ENCODE assay signal across 15 cellular contexts in the genomic region with DNA sequence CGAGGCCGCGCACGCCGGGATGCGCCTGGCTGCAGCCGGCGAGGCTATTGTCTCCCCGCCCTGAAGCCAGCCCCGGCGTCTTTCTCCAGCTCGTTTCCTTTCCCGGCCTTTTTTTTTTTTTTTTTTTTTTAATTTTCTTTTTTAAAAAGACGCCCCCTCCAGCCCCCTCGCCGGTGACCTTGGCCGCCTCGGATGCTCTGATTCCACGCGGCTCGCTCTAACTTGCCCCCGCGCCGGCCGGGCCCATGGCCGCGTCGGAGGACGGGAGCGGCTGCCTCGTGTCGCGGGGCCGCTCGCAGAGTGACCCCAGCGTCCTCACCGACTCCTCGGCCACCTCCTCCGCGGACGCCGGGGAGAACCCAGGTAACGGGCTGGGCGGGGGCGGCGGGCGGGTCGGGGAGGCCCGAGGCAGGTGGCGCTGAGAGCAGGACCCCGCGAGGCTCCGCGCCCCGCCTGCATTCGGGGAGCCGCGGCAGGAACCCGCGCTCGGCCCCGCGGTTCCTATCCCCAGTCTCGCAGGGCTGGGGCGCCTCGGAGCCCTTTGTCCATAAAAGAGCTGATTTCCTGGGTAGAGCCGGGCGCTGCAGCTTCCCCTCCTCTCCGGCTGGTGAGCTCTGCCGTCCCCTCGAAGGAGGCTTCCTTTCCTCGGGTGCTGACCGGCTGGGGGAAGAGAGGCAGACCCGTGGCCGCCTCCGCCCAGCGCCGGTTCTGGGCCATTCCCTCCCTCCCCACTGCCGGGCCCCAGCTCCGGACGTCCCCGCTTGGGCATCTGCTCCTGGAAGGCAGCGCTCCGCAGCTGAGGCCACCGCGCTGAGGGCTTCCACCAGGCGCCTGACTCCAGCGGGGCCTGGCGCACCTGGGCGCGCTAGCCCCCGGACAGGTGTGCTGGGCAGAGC. TPM values are rescaled to one million over a fixed set of nuclear protein-coding genes. Genes with fewer than 3 reads are reported as not detected.
DNase-seq lines count a peak whose midpoint lies in the region; ATAC-seq and TF ChIP-seq lines count a peak whose summit lies in the region.
"Had no signal": no experiment of that assay in that cellular context is flagged by ENCODE, and none has a peak within 500 bp of the region (broad histone marks: within the 10 kb centered on the region; RNA-seq: fewer than 3 reads in every experiment).

No MANE protein-coding gene starts in this region.

- H3K9me2 ChIP-seq in GM23338 (ENCODE audit: insufficient read depth) (no peaks in the 10 kb centered on the region), PC-3 (replicated peaks; ENCODE audit: low read length) (no peaks in the 10 kb centered on the region)

- BruUV-seq in PC-3 (replicated peaks; lab: Mats Ljungman, UMichigan): no TSS peak

- H4K20me1 ChIP-seq in GM23338 (replicated peaks; ENCODE audit: insufficient read depth) (no peaks in the 10 kb centered on the region; the same call in 1 of the 2 replicates), PC-3 (ENCODE audit: low read length) (no peaks in the 10 kb centered on the region)

- DNase-seq in GM23338 (ENCODE audit: low spot score) (peak; percentile 60), adipocyte (ENCODE audit: low read depth) (peak; percentile 9), left ventricle myocardium inferior (no peak), posterior cingulate gyrus (peak in 6 of 10 donors; percentile 42 to 91 (median 72)), PC-3 (no peak)
- DNase-seq: activated CD4-positive, alpha-beta T cell treated with anti-CD3 and anti-CD28 coated beads, Interleukin-2, amount 10 ng/mL, durations not matched to agents 7 days and 5 days; activated naive CD4-positive, alpha-beta T cell; cortex of kidney; KBM-7; NCI-H510A treated with DMSO at 0.1 percent for 48 hours; stimulated activated naive CD4-positive, alpha-beta T cell treated with Interleukin-2 at 50 U/mL for 16 hours had no signal

- peaks cover 3% of the 10 kb centered on the region; the same call in 1 of the 3 replicates for H3K4me1 Mint-ChIP-seq in GM23338

- H3K4me1 ChIP-seq in GM23338 (ENCODE audit: insufficient read depth) (no peaks in the 10 kb centered on the region), adipocyte (ENCODE audit: control insufficient read depth, insufficient read depth, low read length) (no peaks in the 10 kb centered on the region), left ventricle myocardium inferior (peaks cover 15% of the 10 kb centered on the region), PC-3 (ENCODE audit: insufficient read depth, low read length) (no peaks in the 10 kb centered on the region)

- intact Hi-C loops in left ventricle myocardium inferior (cut with micrococcal nuclease): no loop called here
- intact Hi-C loops in posterior cingulate gyrus (cut with DNase I): loop anchor here (5.0 kb wide), 1 partner anchor 42 kb away; no protein-coding TSS in a partner anchor
- intact Hi-C loops in PC-3 (cut with micrococcal nuclease): no loop called here

- TF ChIP-seq CTCF in GM23338 (conservative IDR thresholded peaks at IDR 0.05; ENCODE audit: low read depth in 2 of 2): no peak
- TF ChIP-seq CTCF in left ventricle myocardium inferior (IDR thresholded peaks at IDR 0.05; ENCODE audit: borderline replicate concordance): no peak
- no peak for TF ChIP-seq CTCF in PC-3 (conservative IDR thresholded peaks at IDR 0.05; ENCODE audit: low read depth, low read length)

- H3F3A ChIP-seq in GM23338 (replicated peaks; ENCODE audit: low read depth): no peaks in the 10 kb centered on the region
- no peaks in the 10 kb centered on the region for H3F3A ChIP-seq in PC-3 (ENCODE audit: low read length, unreplicated experiment)

- H3K79me2 ChIP-seq in GM23338 (replicated peaks; ENCODE audit: insufficient read depth): no peaks in the 10 kb centered on the region
- H3K79me2 ChIP-seq in PC-3 (ENCODE audit: low read length): no peaks in the 10 kb centered on the region

- no peaks in the 10 kb centered on the region for H3K36me3 Mint-ChIP-seq in GM23338 (ENCODE audit: low read depth)
- H3K36me3 Mint-ChIP-seq: natural killer cell treated with Interleukin-12 subunit alpha and Interleukin-12 subunit beta and Interleukin-15 and Interleukin-18, amount 100 ng/mL, for 72 hours had no signal

- no peaks in the 10 kb centered on the region for H3K36me3 ChIP-seq in GM23338 (ENCODE audit: insufficient read depth)
- H3K36me3 ChIP-seq in adipocyte (ENCODE audit: control insufficient read depth, insufficient read depth, low read length, severe bottlenecking): no peaks in the 10 kb centered on the region
- H3K36me3 ChIP-seq in left ventricle myocardium inferior: no peaks in the 10 kb centered on the region
- no peaks in the 10 kb centered on the region for H3K36me3 ChIP-seq in PC-3 (ENCODE audit: low read depth, low read length)

- H3K9ac ChIP-seq in adipocyte (ENCODE audit: low read length) (no peak overlapping the region), PC-3 (ENCODE audit: low read length) (no peak overlapping the region)

- ATAC-seq in GM23338 (peak; percentile 73), GM19035 (IDR thresholded peaks at IDR 0.05; ENCODE audit: unreplicated experiment) (no peak), PC-3 (no peak; the same call in 1 of the 2 replicates), HG03442 (IDR thresholded peaks at IDR 0.05; ENCODE audit: unreplicated experiment) (no peak), HG03175 (IDR thresholded peaks at IDR 0.05; ENCODE audit: unreplicated experiment) (no peak)
- ATAC-seq: natural killer cell treated with Interleukin-12 subunit alpha and Interleukin-12 subunit beta and Interleukin-15 and Interleukin-18, amount 100 ng/mL, for 72 hours had no signal

- POLR2A ChIA-PET in PC-3 (lab: Charles Lee; ENCODE audit: unreplicated experiment): no interaction called here

- no peaks in the 10 kb centered on the region for H3K9me3 ChIP-seq in adipocyte (ENCODE audit: control insufficient read depth, low read length)
- H3K9me3 ChIP-seq in left ventricle myocardium inferior (replicated peaks): no peaks in the 10 kb centered on the region
- H3K9me3 ChIP-seq in PC-3 (ENCODE audit: low read length): no peaks in the 10 kb centered on the region

- H3K27me3 ChIP-seq in GM23338 (ENCODE audit: insufficient read depth): peaks cover 88% of the 10 kb centered on the region
- peaks cover 66% of the 10 kb centered on the region for H3K27me3 ChIP-seq in adipocyte (replicated peaks; ENCODE audit: control insufficient read depth, insufficient read depth, low read length)
- peaks cover 96% of the 10 kb centered on the region for H3K27me3 ChIP-seq in left ventricle myocardium inferior (ENCODE audit: low read depth)
- peaks cover 86% of the 10 kb centered on the region for H3K27me3 ChIP-seq in PC-3 (ENCODE audit: low read length)

- H3K4me3 ChIP-seq in GM23338 (peak overlapping the region; percentile 62), adipocyte (ENCODE audit: low read length) (no peak overlapping the region), left ventricle myocardium inferior (peak overlapping the region; percentile 65), PC-3 (ENCODE audit: low read length) (no peak overlapping the region)

- H3K27me3 Mint-ChIP-seq in GM23338 (ENCODE audit: insufficient read depth, low read depth, poor library complexity): peaks cover 65% of the 10 kb centered on the region

- H3K9me3 Mint-ChIP-seq in GM23338: no peaks in the 10 kb centered on the region; the same call in 2 of the 3 replicates
- H3K9me3 Mint-ChIP-seq: activated CD4-positive, alpha-beta T cell treated with anti-CD3 and anti-CD28 coated beads, Interleukin-2, amount 10 ng/mL, durations not matched to agents 7 days and 5 days; natural killer cell treated with Interleukin-12 subunit alpha and Interleukin-12 subunit beta and Interleukin-15 and Interleukin-18, amount 100 ng/mL, for 72 hours had no signal

- H3K4me3 Mint-ChIP-seq in GM23338: peak overlapping the region; percentile 57
- H3K4me3 Mint-ChIP-seq: activated CD4-positive, alpha-beta T cell treated with anti-CD3 and anti-CD28 coated beads, Interleukin-2, amount 10 ng/mL, durations not matched to agents 7 days and 5 days; natural killer cell treated with Interleukin-12 subunit alpha and Interleukin-12 subunit beta and Interleukin-15 and Interleukin-18, amount 100 ng/mL, for 72 hours had no signal

- H2AFZ ChIP-seq in GM23338: peak overlapping the region; percentile 83; the same call in 1 of the 2 replicates
- no peak overlapping the region for H2AFZ ChIP-seq in PC-3 (ENCODE audit: low read length)

- no peak overlapping the region for H3K27ac Mint-ChIP-seq in GM23338
- H3K27ac Mint-ChIP-seq: activated CD4-positive, alpha-beta T cell treated with anti-CD3 and anti-CD28 coated beads, Interleukin-2, amount 10 ng/mL, durations not matched to agents 7 days and 5 days; natural killer cell treated with Interleukin-12 subunit alpha and Interleukin-12 subunit beta and Interleukin-15 and Interleukin-18, amount 100 ng/mL, for 72 hours had no signal

- no peak overlapping the region for H3K27ac ChIP-seq in GM23338 (ENCODE audit: low read depth)
- no peak overlapping the region for H3K27ac ChIP-seq in left ventricle myocardium inferior (replicated peaks)
- no peak overlapping the region for H3K27ac ChIP-seq in PC-3 (ENCODE audit: low read length)

- CTCF ChIA-PET in PC-3 (lab: Charles Lee): no interaction called here

- H3K4me2 ChIP-seq in GM23338 (peak overlapping the region; percentile 86), PC-3 (ENCODE audit: low read length) (no peak overlapping the region)

TF ChIP-seq in GM23338, 12 proteins besides CTCF, POLR2A, EP300 and RAD21:
- TF ChIP-seq EZH2 (IDR thresholded peaks at IDR 0.05; ENCODE audit: low read depth, unreplicated experiment): peak; percentile 41
- no peak for TF ChIP-seq NANOG (IDR thresholded peaks at IDR 0.05; ENCODE audit: borderline replicate concordance)
TF ChIP-seq in GM23338: peak in this region for 1.

RNA-seq across cellular contexts. Expression of gene PHACTR3, which starts 0.7 kb away (rescaled TPM):
- 0.45 and 0.93 TPM in 2 replicates for total RNA-seq in GM23338 (2014; rRNA removed; shearing (Covaris generic))
- polyA plus RNA-seq in GM23338 (2016; fragmentation: Nextera tagmentation; extraction: Ambion mirVana): 0.61 and 0.96 TPM in 2 replicates
- total RNA-seq in left ventricle myocardium inferior: 4.3 TPM
- total RNA-seq in PC-3 (2014; rRNA removed): 26.4 and 30.6 TPM in 2 replicates
- total RNA-seq: activated CD4-positive, alpha-beta T cell treated with anti-CD3 and anti-CD28 coated beads, Interleukin-2, amount 10 ng/mL, durations not matched to agents 7 days and 5 days; natural killer cell treated with Interleukin-12 subunit alpha and Interleukin-12 subunit beta and Interleukin-15 and Interleukin-18, amount 100 ng/mL, for 72 hours had no signal

Comparison
In these comparisons a context has a peak if more than half of its experiments do, and no peak if none do; other contexts are left out.
1. DNase-seq: peak in GM23338 (single experiment), adipocyte (single experiment) and posterior cingulate gyrus (6 of 10); none in left ventricle myocardium inferior (single experiment) and PC-3 (single experiment).
2. H3K4me3 ChIP-seq: peak in GM23338 (single experiment) and left ventricle myocardium inferior (single experiment); none in adipocyte (single experiment) and PC-3 (single experiment).